ENCODE assay signal across 8 cellular contexts in the genomic region with DNA sequence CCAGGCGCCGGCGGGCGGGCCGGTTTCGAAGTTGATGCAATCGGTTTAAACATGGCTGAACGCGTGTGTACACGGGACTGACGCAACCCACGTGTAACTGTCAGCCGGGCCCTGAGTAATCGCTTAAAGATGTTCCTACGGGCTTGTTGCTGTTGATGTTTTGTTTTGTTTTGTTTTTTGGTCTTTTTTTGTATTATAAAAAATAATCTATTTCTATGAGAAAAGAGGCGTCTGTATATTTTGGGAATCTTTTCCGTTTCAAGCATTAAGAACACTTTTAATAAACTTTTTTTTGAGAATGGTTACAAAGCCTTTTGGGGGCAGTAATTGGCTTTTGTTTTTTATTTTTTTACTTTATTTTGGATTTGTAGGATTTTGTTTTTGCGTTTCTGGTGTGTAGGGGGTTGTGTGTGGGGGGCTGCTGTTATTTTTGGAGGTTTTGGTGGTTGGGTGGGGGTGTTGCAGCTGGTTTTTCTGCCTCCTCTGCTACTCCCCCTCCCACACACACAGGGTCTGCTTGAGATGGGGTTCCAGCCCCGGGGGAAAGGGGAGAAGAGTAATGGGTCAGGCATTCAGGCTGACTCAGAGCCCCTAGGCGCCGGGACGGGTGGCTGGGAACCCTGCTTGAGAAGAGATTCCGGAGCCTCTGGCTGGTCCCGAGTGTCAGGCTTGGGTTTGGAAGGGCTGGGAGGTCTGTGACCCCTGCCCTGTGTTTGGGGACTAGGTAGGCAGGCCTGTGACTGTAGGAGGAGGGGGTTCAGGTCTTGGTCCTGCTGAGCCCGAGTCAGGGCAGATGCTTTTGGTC. TPM values are rescaled to one million over a fixed set of nuclear protein-coding genes. Genes with fewer than 3 reads are reported as not detected.
A peak's percentile ranks its signal among the peaks of the same experiment; 100 is the strongest.
DNase-seq lines count a peak whose midpoint lies in the region; ATAC-seq, FAIRE-seq and TF ChIP-seq lines count a peak whose summit lies in the region.

No MANE protein-coding gene starts in this region.

- peak in 1 of 2 donors; percentile 23 for TF ChIP-seq POLR2A in tibial nerve (IDR thresholded peaks at IDR 0.05)

- H3K36me3 ChIP-seq in SK-N-MC (ENCODE audit: insufficient read depth, low read length) (peaks cover 27% of the 10 kb centered on the region), pancreas (peaks cover 0 to 7% (median 0%) of the 10 kb centered on the region in 3 donors), tibial nerve (peaks cover 2 to 35% (median 3%) of the 10 kb centered on the region in 3 donors)

- H3K4me1 ChIP-seq in pancreas (no peaks in the 10 kb centered on the region), tibial nerve (peaks cover 0 to 41% (median 8%) of the 10 kb centered on the region in 4 donors)

- H3K9ac ChIP-seq in SK-N-MC (ENCODE audit: insufficient read length), result peak overlapping the region; percentile 99

- H3K4me3 ChIP-seq in SK-N-MC, result peak overlapping the region; percentile 78
- H3K4me3 ChIP-seq in pancreas, result peak overlapping the region; percentile 61 to 99 (median 94)
- peak overlapping the region; percentile 85 to 97 (median 90) for H3K4me3 ChIP-seq in tibial nerve

- FAIRE-seq in pancreas (lab: Jason Lieb, UNC), result no peak

- no peaks in the 10 kb centered on the region for H3K9me3 ChIP-seq in SK-N-MC (ENCODE audit: low read depth, low read length)
- H3K9me3 ChIP-seq in pancreas, result no peaks in the 10 kb centered on the region
- no peaks in the 10 kb centered on the region for H3K9me3 ChIP-seq in tibial nerve

- peak; percentile 49 to 66 (median 53) for ATAC-seq in pancreas

- TF ChIP-seq CTCF in pancreas (IDR thresholded peaks at IDR 0.05) (no peak), tibial nerve (IDR thresholded peaks at IDR 0.05) (peak in 1 of 5 experiments; percentile 6)

- peak overlapping the region; percentile 97 for H3K27ac ChIP-seq in SK-N-MC
- H3K27ac ChIP-seq in pancreas, result peak overlapping the region; percentile 95 to 100 (median 98)
- peak overlapping the region; percentile 97 to 100 (median 99) for H3K27ac ChIP-seq in tibial nerve

- intact Hi-C loops in pancreas (cut with DNase I), result loop anchor here in 1 of 3 donors (10.0 kb wide), 1 partner anchor 92 kb away; no protein-coding TSS in a partner anchor

- DNase-seq in NCI-H748 (lab: John Stamatoyannopoulos, UW; ENCODE audit: unreplicated experiment) (peak; percentile 76), NCI-H748 treated with DMSO at 0.1 percent for 48 hours (lab: John Stamatoyannopoulos, UW) (no peak), M059J (ENCODE audit: low read depth) (peak; percentile 96), SK-N-MC (ENCODE audit: low read depth, low spot score) (no peak), glomerular visceral epithelial cell (ENCODE audit: extremely low spot score) (peak; percentile 86), pancreas (peak; percentile 87 to 93 (median 90)), tibial nerve (ENCODE audit: low spot score in 2 of 2) (peak; percentile 73 to 75)
- DNase-seq in activated naive CD4-positive, alpha-beta T cell treated with anti-CD3 and anti-CD28 coated beads, Interleukin-2, amount 50 U/mL, for 16 hours, result peak; percentile 89

- peak; percentile 17 to 88 for TF ChIP-seq EP300 in tibial nerve (IDR thresholded peaks at IDR 0.05)

- WGBS in pancreas, 2 donors, result 2 to 3% methylated on average over 25 of the region's 25 CpGs
- WGBS in tibial nerve, 2 donors, result 3 to 5% methylated on average over 25 of the region's 25 CpGs

- no peaks in the 10 kb centered on the region for H3K27me3 ChIP-seq in pancreas
- H3K27me3 ChIP-seq in tibial nerve, result no peaks in the 10 kb centered on the region

RNA-seq across cellular contexts. Expression of a gene that starts 1.9 kb away (rescaled TPM):
- total RNA-seq in M059J (2014; rRNA removed; shearing (Covaris generic)), result 37.7 and 51.8 TPM in 2 replicates
- 10 to 100 TPM; 18.9 to 83.4 (median 37.0) TPM for total RNA-seq in pancreas
- polyA plus RNA-seq in pancreas, result 10 to 100 TPM; 10.9 to 16.0 TPM
- total RNA-seq in tibial nerve, result 100 to 1,000 TPM; 202 to 524 (median 275) TPM

RNA-seq across cellular contexts. Expression of a gene that starts 39.0 kb away (rescaled TPM):
- 49.6 and 61.9 TPM in 2 replicates for total RNA-seq in M059J (2014; rRNA removed; shearing (Covaris generic))
- total RNA-seq in pancreas (1 to 10 TPM; 3.5 to 9.8 (median 6.1) TPM), tibial nerve (10 to 100 TPM; 26.4 to 36.7 (median 35.5) TPM)
- polyA plus RNA-seq in pancreas, result 10 to 100 TPM in 1 of 2 donors, 1 to 10 TPM in 1; 9.0 to 11.0 TPM

Comparison
In these comparisons a context has a peak if more than half of its experiments do, and no peak if none do; other contexts are left out.
1. DNase-seq: peak in NCI-H748 (single experiment), M059J (single experiment), activated naive CD4-positive, alpha-beta T cell treated with anti-CD3 and anti-CD28 coated beads, Interleukin-2, amount 50 U/mL, for 16 hours (single experiment), glomerular visceral epithelial cell (single experiment), pancreas (6 of 6) and tibial nerve (2 of 2); none in NCI-H748 treated with DMSO at 0.1 percent for 48 hours (single experiment) and SK-N-MC (single experiment).
2. Peak in every context shown above with its lines, with median percentiles within 50 percentile points of each other: H3K27ac ChIP-seq and H3K4me3 ChIP-seq.